ENCODE assay signal across 15 cellular contexts in the genomic region with DNA sequence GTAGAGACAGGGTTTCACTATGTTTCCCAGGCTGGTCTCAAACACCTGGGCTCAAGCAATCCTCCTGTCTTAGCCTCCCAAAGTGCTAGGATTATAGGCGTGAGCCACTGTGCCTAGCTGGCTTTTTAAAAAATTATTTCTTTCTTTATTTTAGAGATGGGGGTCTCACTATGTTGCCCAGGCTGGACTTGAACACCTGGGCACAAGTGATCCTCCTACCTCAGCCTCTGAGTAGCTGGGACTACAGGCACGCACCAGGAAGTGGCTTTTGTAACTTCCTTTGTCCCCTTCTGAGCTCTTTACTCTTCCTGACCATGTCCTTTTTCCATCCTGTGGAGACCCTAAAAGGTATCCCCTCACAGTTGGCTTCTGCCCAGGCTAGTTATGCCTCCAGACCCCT. TPM values are rescaled to one million over a fixed set of nuclear protein-coding genes. Genes with fewer than 3 reads are reported as not detected.
DNase-seq lines count a peak whose midpoint lies in the region; ATAC-seq and TF ChIP-seq lines count a peak whose summit lies in the region.
"Had no signal": no experiment of that assay in that cellular context is flagged by ENCODE, and none has a peak within 500 bp of the region (broad histone marks: within the 10 kb centered on the region; RNA-seq: fewer than 3 reads in every experiment).

No MANE protein-coding gene starts in this region.

- H3K27me3 ChIP-seq in Karpas-422 (ENCODE audit: low read length) (no peaks in the 10 kb centered on the region), thyroid gland (no peaks in the 10 kb centered on the region)
- H3K27me3 ChIP-seq: BE2C, SJCRH30 had no signal

- no peak overlapping the region for H3K9ac ChIP-seq in Karpas-422 (ENCODE audit: low read length)

- DNase-seq in Karpas-422 (no peak), left colon (no peak), thyroid gland (no peak), KBM-7 (no peak), GM10266 (ENCODE audit: extremely low spot score) (no peak), omental fat pad (ENCODE audit: low spot score) (no peak)
- DNase-seq: NCI-H1417 treated with DMSO at 0.1 percent for 48 hours; NK-92 treated with Interleukin-12 subunit alpha and Interleukin-12 subunit beta, amount 100 ng/mL, for 24 hours had no signal

- no peaks in the 10 kb centered on the region for H4K20me1 ChIP-seq in Karpas-422 (ENCODE audit: insufficient read depth, low read depth, low read length)

- H3K9me3 ChIP-seq in Karpas-422 (ENCODE audit: low read length) = no peaks in the 10 kb centered on the region
- no peaks in the 10 kb centered on the region for H3K9me3 ChIP-seq in thyroid gland
- H3K9me3 ChIP-seq: BE2C, SJCRH30 had no signal

- TF ChIP-seq CTCF in C4-2B (conservative IDR thresholded peaks at IDR 0.05) (no peak), thyroid gland (IDR thresholded peaks at IDR 0.05) (no peak), GM10266 (IDR thresholded peaks at IDR 0.05; ENCODE audit: control insufficient read depth, insufficient read depth, low read depth, missing control alignments) (no peak), omental fat pad (IDR thresholded peaks at IDR 0.05) (no peak)

- 92 to 98% methylated on average over 2 of the region's 2 CpGs for WGBS in thyroid gland, 2 donors

- H3K4me3 ChIP-seq in Karpas-422 (ENCODE audit: low read length) = no peak overlapping the region
- H3K4me3 ChIP-seq in thyroid gland (replicated peaks in 1 of 3) = no peak overlapping the region
- H3K4me3 ChIP-seq: GM23338, SJCRH30 had no signal

- H3K36me3 ChIP-seq in Karpas-422 (ENCODE audit: insufficient read depth, low read length) (no peaks in the 10 kb centered on the region), thyroid gland (no peaks in the 10 kb centered on the region)
- H3K36me3 ChIP-seq: BE2C, SJCRH30 had no signal

- H3K4me2 ChIP-seq in Karpas-422 (ENCODE audit: low read depth, low read length, poor library complexity, severe bottlenecking) = no peak overlapping the region
- H3K4me2 ChIP-seq: GM23338 had no signal

- H3K9me2 ChIP-seq in Karpas-422 (replicated peaks; ENCODE audit: insufficient read depth, low read length) = no peaks in the 10 kb centered on the region

- TF ChIP-seq POLR2A in thyroid gland (IDR thresholded peaks at IDR 0.05) = no peak

- H3K4me1 ChIP-seq in Karpas-422 (ENCODE audit: low read length) = peaks cover 2% of the 10 kb centered on the region
- H3K4me1 ChIP-seq in thyroid gland = peaks cover 39 to 48% of the 10 kb centered on the region in 2 donors
- H3K4me1 ChIP-seq: BE2C had no signal

- ATAC-seq in left colon (peak; percentile 21), omental fat pad (ENCODE audit: low FRiP score) (no peak)

- intact Hi-C loops in left colon (cut with DNase I, micrococcal nuclease) = no loop called here
- intact Hi-C loops in thyroid gland (cut with DNase I) = no loop called here

- H3K27ac ChIP-seq in C4-2B = 0 out of 2 replicates have a peak overlapping the region, but pooled peaks have one; percentile 1
- H3K27ac ChIP-seq in Karpas-422 (ENCODE audit: low read length) = no peak overlapping the region
- peak overlapping the region in 2 of 3 donors; percentile 19 to 22 for H3K27ac ChIP-seq in thyroid gland
- H3K27ac ChIP-seq: RWPE1, SJCRH30 had no signal

- in situ Hi-C loops in KBM-7 (cut with MboI; ENCODE audit: low pct_unique_long_range_greater_than_20kb, low sequenced_read_pairs) = loop anchor here (25.0 kb wide), 1 partner anchor 106 kb away; no protein-coding TSS in a partner anchor

- peak overlapping the region; percentile 47; the same call in 1 of the 2 replicates for H2AFZ ChIP-seq in Karpas-422 (ENCODE audit: low read length)
- H2AFZ ChIP-seq: GM23338 had no signal

- H3K79me2 ChIP-seq in Karpas-422 (ENCODE audit: low read length) = no peaks in the 10 kb centered on the region

RNA-seq across cellular contexts. Expression of gene MYOZ1, which starts 2.1 kb away (rescaled TPM):
- total RNA-seq in Karpas-422 (2014; rRNA removed; shearing (Covaris generic); ENCODE audit: low replicate concordance) = not detected in 2 replicates
- total RNA-seq in left colon (not detected), thyroid gland (1 to 10 TPM; 2.0 to 7.0 (median 5.1) TPM), omental fat pad (1 to 10 TPM in 2 of 4 donors, under 1 TPM in 1, not detected in 1; 0.82 to 1.9 (median 1.6) TPM)
- total RNA-seq: HT1080, PC-3 had no signal

RNA-seq across cellular contexts. Expression of gene SYNPO2L, which starts 12.5 kb away (rescaled TPM):
- total RNA-seq in Karpas-422 (2014; rRNA removed; shearing (Covaris generic); ENCODE audit: low replicate concordance) = not detected in 2 replicates
- not detected for total RNA-seq in left colon
- total RNA-seq in thyroid gland = not detected
- total RNA-seq in omental fat pad = under 1 TPM in 1 of 4 donors, not detected in 3; 0.13 TPM
- total RNA-seq: GM23338, PC-3 had no signal

RNA-seq across cellular contexts. Expression of gene USP54, which starts 52.2 kb away (rescaled TPM):
- total RNA-seq in Karpas-422 (2014; rRNA removed; shearing (Covaris generic); ENCODE audit: low replicate concordance) = 8.2 and 10.7 TPM in 2 replicates
- total RNA-seq in left colon = 100 to 1,000 TPM; 111 to 121 TPM
- total RNA-seq in thyroid gland = 100 to 1,000 TPM; 159 to 315 (median 201) TPM
- 10 to 100 TPM in 3 of 4 donors, 1 to 10 TPM in 1; 9.2 to 28.1 (median 20.2) TPM for total RNA-seq in omental fat pad

RNA-seq across cellular contexts. Expression of gene AGAP5, which starts 54.5 kb away (rescaled TPM):
- 6.7 and 8.1 TPM in 2 replicates for total RNA-seq in Karpas-422 (2014; rRNA removed; shearing (Covaris generic); ENCODE audit: low replicate concordance)
- total RNA-seq in left colon = 1 to 10 TPM; 8.0 to 9.8 TPM
- total RNA-seq in thyroid gland = 10 to 100 TPM in 2 of 4 donors, 1 to 10 TPM in 2; 8.2 to 12.1 (median 10.2) TPM
- total RNA-seq in omental fat pad = 1 to 10 TPM; 4.3 to 8.8 (median 5.4) TPM
